In the genomic region with DNA sequence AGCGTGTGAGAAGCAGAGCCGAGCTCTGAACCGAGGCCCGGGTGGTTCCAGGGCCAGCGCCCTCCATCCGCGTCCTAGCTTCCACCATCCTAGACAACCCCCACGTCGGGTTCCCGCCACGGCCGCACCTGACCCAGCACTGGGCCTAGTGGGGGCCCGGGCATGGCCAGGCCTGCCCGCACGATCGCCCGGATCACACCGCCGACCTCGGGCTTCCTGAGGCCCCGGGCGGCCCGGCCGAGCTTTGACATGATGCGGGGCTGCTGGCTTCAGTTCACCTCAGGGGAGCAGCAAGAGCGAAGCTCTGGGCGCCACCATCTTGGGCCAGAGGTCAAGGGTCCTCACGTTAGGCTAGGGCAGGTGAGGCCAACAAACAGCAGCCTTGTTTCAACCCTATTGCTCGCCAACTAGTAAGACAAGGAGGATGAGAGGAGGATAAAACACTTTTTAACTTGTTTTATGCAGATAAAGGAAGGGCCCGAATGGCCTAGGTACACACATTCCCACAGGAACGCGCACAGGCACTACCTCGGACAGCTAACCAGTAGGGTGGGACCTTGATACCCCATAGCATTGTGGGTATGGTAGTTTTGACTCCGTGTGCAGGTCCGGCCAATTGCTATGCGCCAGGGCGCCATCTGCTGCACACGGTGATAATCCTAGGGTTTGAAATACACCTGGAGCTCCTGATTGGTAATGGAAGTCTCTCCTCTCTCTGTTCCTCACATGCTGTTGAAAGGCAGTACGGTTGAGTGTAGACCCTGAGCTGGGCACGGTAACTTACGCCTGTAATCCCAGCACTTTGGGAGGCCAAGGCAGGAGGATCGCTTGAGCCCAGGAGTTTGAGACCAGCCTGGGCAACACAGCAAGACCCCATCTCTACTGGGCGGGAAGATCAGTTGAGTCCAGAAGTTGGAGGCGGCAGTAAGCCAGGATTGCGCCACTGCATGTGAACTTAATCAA, we compare ENCODE assay signal across 1 cellular context.
TF ChIP-seq lines count a peak whose summit lies in the region.

Gene MRPL11, minus strand, starts transcription at position 345 of the 963 bp plus-strand sequence. Its CDS starts 94 bp downstream, at position 251.

TF ChIP-seq in HepG2, 621 proteins besides CTCF, POLR2A, EP300 and RAD21 (continued from another document and continues in another):
- TF ChIP-seq ARID4A (CRISPR knock-in tag; IDR thresholded peaks at IDR 0.05; ENCODE audit: borderline replicate concordance), result peak; percentile 70
- TF ChIP-seq ZNF546 (CRISPR knock-in tag; conservative IDR thresholded peaks at IDR 0.05), result peak; percentile 51; the same call in 1 of the 2 replicates
- TF ChIP-seq NFYC (CRISPR knock-in tag; IDR thresholded peaks at IDR 0.05), result peak; percentile 44
- TF ChIP-seq THAP7 (CRISPR knock-in tag; IDR thresholded peaks at IDR 0.05), result no peak
- TF ChIP-seq ZNF891 (CRISPR knock-in tag; IDR thresholded peaks at IDR 0.05), result peak; percentile 69; the same call in 1 of the 2 replicates
- peak; percentile 51; the same call in 1 of the 2 replicates for TF ChIP-seq ELF1 (CRISPR knock-in tag; IDR thresholded peaks at IDR 0.05)
- TF ChIP-seq FOXK2 (IDR thresholded peaks at IDR 0.05), result 0 out of 2 replicates have a peak, but pooled peaks have one; percentile 11
- no peak for TF ChIP-seq NFATC3 (CRISPR knock-in tag; IDR thresholded peaks at IDR 0.05)
- peak; percentile 10; the same call in 1 of the 2 replicates for TF ChIP-seq FOXO1 (CRISPR knock-in tag; IDR thresholded peaks at IDR 0.05)
- 0 out of 2 replicates have a peak, but pooled peaks have one; percentile 27 for TF ChIP-seq ZNF776 (CRISPR knock-in tag; IDR thresholded peaks at IDR 0.05)
- no peak; the same call in 1 of the 2 replicates for TF ChIP-seq ZFP37 (CRISPR knock-in tag; IDR thresholded peaks at IDR 0.05; ENCODE audit: borderline replicate concordance)
- TF ChIP-seq, protein P1, sequence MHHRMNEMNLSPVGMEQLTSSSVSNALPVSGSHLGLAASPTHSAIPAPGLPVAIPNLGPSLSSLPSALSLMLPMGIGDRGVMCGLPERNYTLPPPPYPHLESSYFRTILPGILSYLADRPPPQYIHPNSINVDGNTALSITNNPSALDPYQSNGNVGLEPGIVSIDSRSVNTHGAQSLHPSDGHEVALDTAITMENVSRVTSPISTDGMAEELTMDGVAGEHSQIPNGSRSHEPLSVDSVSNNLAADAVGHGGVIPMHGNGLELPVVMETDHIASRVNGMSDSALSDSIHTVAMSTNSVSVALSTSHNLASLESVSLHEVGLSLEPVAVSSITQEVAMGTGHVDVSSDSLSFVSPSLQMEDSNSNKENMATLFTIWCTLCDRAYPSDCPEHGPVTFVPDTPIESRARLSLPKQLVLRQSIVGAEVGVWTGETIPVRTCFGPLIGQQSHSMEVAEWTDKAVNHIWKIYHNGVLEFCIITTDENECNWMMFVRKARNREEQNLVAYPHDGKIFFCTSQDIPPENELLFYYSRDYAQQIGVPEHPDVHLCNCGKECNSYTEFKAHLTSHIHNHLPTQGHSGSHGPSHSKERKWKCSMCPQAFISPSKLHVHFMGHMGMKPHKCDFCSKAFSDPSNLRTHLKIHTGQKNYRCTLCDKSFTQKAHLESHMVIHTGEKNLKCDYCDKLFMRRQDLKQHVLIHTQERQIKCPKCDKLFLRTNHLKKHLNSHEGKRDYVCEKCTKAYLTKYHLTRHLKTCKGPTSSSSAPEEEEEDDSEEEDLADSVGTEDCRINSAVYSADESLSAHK (CRISPR knock-in tag; IDR thresholded peaks at IDR 0.05; ENCODE audit: borderline replicate concordance), result no peak
- TF ChIP-seq MEF2D (CRISPR knock-in tag; IDR thresholded peaks at IDR 0.05), result peak; percentile 51; the same call in 1 of the 2 replicates
- peak; percentile 31; the same call in 1 of the 2 replicates for TF ChIP-seq ZNF770 (CRISPR knock-in tag; IDR thresholded peaks at IDR 0.05)
- peak; percentile 61; the same call in 1 of the 2 replicates for TF ChIP-seq MIXL1 (CRISPR knock-in tag; IDR thresholded peaks at IDR 0.05)
- no peak for TF ChIP-seq FIP1L1 (IDR thresholded peaks at IDR 0.05; ENCODE audit: borderline replicate concordance, insufficient read depth, low read depth, low read length)
- TF ChIP-seq USF2 (IDR thresholded peaks at IDR 0.05; ENCODE audit: low read depth, low read length), result no peak
- 0 out of 2 replicates have a peak, but pooled peaks have one; percentile 35 for TF ChIP-seq USF2 (CRISPR knock-in tag; IDR thresholded peaks at IDR 0.05; ENCODE audit: borderline replicate concordance)
- TF ChIP-seq, protein P2, sequence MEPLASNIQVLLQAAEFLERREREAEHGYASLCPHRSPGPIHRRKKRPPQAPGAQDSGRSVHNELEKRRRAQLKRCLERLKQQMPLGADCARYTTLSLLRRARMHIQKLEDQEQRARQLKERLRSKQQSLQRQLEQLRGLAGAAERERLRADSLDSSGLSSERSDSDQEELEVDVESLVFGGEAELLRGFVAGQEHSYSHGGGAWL (CRISPR knock-in tag; IDR thresholded peaks at IDR 0.05), result peak; percentile 46; the same call in 1 of the 2 replicates
- TF ChIP-seq ZNF124 (CRISPR knock-in tag; IDR thresholded peaks at IDR 0.05), result peak; percentile 77; the same call in 1 of the 2 replicates
- TF ChIP-seq ZNF121 (CRISPR knock-in tag; IDR thresholded peaks at IDR 0.05), result peak; percentile 100
- no peak for TF ChIP-seq ZNF263 (CRISPR knock-in tag; IDR thresholded peaks at IDR 0.05)
- peak; percentile 86 for TF ChIP-seq ZFP91 (CRISPR knock-in tag; IDR thresholded peaks at IDR 0.05; ENCODE audit: borderline replicate concordance)
- TF ChIP-seq, protein P3, sequence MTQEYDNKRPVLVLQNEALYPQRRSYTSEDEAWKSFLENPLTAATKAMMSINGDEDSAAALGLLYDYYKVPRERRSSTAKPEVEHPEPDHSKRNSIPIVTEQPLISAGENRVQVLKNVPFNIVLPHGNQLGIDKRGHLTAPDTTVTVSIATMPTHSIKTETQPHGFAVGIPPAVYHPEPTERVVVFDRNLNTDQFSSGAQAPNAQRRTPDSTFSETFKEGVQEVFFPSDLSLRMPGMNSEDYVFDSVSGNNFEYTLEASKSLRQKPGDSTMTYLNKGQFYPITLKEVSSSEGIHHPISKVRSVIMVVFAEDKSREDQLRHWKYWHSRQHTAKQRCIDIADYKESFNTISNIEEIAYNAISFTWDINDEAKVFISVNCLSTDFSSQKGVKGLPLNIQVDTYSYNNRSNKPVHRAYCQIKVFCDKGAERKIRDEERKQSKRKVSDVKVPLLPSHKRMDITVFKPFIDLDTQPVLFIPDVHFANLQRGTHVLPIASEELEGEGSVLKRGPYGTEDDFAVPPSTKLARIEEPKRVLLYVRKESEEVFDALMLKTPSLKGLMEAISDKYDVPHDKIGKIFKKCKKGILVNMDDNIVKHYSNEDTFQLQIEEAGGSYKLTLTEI (CRISPR knock-in tag; conservative IDR thresholded peaks at IDR 0.05), result no peak
- TF ChIP-seq ZSCAN30 (CRISPR knock-in tag; IDR thresholded peaks at IDR 0.05), result peak; percentile 78; the same call in 1 of the 2 replicates
- TF ChIP-seq, protein P4, sequence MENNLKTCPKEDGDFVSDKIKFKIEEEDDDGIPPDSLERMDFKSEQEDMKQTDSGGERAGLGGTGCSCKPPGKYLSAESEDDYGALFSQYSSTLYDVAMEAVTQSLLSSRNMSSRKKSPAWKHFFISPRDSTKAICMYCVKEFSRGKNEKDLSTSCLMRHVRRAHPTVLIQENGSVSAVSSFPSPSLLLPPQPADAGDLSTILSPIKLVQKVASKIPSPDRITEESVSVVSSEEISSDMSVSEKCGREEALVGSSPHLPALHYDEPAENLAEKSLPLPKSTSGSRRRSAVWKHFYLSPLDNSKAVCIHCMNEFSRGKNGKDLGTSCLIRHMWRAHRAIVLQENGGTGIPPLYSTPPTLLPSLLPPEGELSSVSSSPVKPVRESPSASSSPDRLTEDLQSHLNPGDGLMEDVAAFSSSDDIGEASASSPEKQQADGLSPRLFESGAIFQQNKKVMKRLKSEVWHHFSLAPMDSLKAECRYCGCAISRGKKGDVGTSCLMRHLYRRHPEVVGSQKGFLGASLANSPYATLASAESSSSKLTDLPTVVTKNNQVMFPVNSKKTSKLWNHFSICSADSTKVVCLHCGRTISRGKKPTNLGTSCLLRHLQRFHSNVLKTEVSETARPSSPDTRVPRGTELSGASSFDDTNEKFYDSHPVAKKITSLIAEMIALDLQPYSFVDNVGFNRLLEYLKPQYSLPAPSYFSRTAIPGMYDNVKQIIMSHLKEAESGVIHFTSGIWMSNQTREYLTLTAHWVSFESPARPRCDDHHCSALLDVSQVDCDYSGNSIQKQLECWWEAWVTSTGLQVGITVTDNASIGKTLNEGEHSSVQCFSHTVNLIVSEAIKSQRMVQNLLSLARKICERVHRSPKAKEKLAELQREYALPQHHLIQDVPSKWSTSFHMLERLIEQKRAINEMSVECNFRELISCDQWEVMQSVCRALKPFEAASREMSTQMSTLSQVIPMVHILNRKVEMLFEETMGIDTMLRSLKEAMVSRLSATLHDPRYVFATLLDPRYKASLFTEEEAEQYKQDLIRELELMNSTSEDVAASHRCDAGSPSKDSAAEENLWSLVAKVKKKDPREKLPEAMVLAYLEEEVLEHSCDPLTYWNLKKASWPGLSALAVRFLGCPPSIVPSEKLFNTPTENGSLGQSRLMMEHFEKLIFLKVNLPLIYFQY (CRISPR knock-in tag; IDR thresholded peaks at IDR 0.05; ENCODE audit: borderline replicate concordance), result 0 out of 2 replicates have a peak, but pooled peaks have one; percentile 54
- TF ChIP-seq YEATS4 (CRISPR knock-in tag; IDR thresholded peaks at IDR 0.05; ENCODE audit: borderline replicate concordance), result peak; percentile 28
- peak; percentile 63; the same call in 1 of the 2 replicates for TF ChIP-seq LCORL (IDR thresholded peaks at IDR 0.05)
- peak; percentile 64 for TF ChIP-seq LCORL (CRISPR knock-in tag; IDR thresholded peaks at IDR 0.05)
- peak; percentile 69 for TF ChIP-seq HDAC1 (CRISPR knock-in tag; IDR thresholded peaks at IDR 0.05)
- no peak for TF ChIP-seq SOX6 (IDR thresholded peaks at IDR 0.05)
- TF ChIP-seq SOX6 (CRISPR knock-in tag; IDR thresholded peaks at IDR 0.05), result peak; percentile 39
